In the genomic region with DNA sequence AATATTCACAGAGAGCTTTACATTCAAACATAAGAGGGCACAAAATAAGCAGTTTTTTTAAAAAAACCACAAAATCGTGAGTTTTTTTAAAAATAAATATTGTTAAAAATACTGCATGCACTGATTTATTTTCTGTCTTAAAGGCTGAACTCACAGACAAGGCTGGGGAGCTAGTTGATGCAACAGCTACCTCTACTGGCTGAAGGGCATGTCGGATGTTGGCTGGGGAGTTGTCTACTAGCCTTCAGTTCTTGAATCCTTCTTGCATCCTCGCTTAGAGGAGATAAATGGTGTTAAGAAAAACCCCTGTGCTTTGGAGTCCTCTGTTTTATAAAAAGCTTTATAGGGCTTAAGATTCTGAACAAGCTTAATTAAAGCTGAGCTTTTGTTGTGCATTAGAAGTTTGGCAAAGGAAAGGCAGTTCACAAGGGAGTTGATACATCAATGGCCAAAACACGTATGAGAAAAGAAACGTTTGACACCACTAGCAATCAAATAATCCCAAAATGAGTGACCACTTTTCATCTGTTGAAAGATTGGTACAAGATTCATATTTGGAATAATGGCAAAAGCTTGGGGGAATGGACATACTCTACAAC, we compare ENCODE assay signal across 8 cellular contexts.
A peak's percentile ranks its signal among the peaks of the same experiment; 100 is the strongest.
DNase-seq lines count a peak whose midpoint lies in the region; ATAC-seq and TF ChIP-seq lines count a peak whose summit lies in the region.

No MANE protein-coding gene starts in this region.

- H3F3A ChIP-seq in neural cell (ENCODE audit: insufficient read depth, low read length, poor library complexity, severe bottlenecking): no peaks in the 10 kb centered on the region

- no peaks in the 10 kb centered on the region for H3K36me3 ChIP-seq in neural cell (ENCODE audit: insufficient read depth, low read length)

- H3K4me3 ChIP-seq in fibroblast of mammary gland (ENCODE audit: control insufficient read depth, low read depth, low read length): no peak overlapping the region
- no peak overlapping the region for H3K4me3 ChIP-seq in neural cell (ENCODE audit: low read length)

- no peaks in the 10 kb centered on the region for H3K9me3 Mint-ChIP-seq in activated naive CD4-positive, alpha-beta T cell treated with anti-CD3 and anti-CD28 coated beads, Interleukin-2, amount 50 U/mL, for 72 hours

- no peak for TF ChIP-seq EP300 in neural cell (conservative IDR thresholded peaks at IDR 0.05; ENCODE audit: poor library complexity, severe bottlenecking)

- H4K20me1 ChIP-seq in neural cell (ENCODE audit: insufficient read depth): no peaks in the 10 kb centered on the region

- H2AFZ ChIP-seq in neural cell (ENCODE audit: low read depth, low read length): no peak overlapping the region

- no peak overlapping the region for H3K27ac ChIP-seq in neural cell (ENCODE audit: low read length)

- no peaks in the 10 kb centered on the region for H3K9me2 ChIP-seq in neural cell (ENCODE audit: insufficient read depth, low read length)

- H3K27me3 ChIP-seq in neural cell (ENCODE audit: insufficient read depth, low read depth, low read length): no peaks in the 10 kb centered on the region

- H3K4me2 ChIP-seq in neural cell (ENCODE audit: low read length): no peak overlapping the region

- H3K27ac Mint-ChIP-seq in activated naive CD4-positive, alpha-beta T cell treated with anti-CD3 and anti-CD28 coated beads, Interleukin-2, amount 50 U/mL, for 72 hours: no peak overlapping the region

- DNase-seq in Ammon's horn (ENCODE audit: low spot score): peak; percentile 93
- DNase-seq in NCI-H1417 treated with DMSO at 0.1 percent for 48 hours (lab: John Stamatoyannopoulos, UW): peak; percentile 14
- DNase-seq in T1000 (lab: John Stamatoyannopoulos, UW): peak; percentile 36
- DNase-seq in fibroblast of mammary gland (ENCODE audit: low read depth): peak; percentile 80
- DNase-seq in activated naive CD4-positive, alpha-beta T cell treated with anti-CD3 and anti-CD28 coated beads, Interleukin-2, amount 50 U/mL, for 72 hours (ENCODE audit: low spot score in 2 of 2): no peak

- peak; percentile 99 for TF ChIP-seq CTCF in fibroblast of mammary gland (conservative IDR thresholded peaks at IDR 0.05; ENCODE audit: control insufficient read depth, insufficient read depth, low read depth, low read length)
- TF ChIP-seq CTCF in neural cell (IDR thresholded peaks at IDR 0.05; ENCODE audit: poor library complexity, severe bottlenecking): peak; percentile 88

- H3K9ac ChIP-seq in neural cell (ENCODE audit: low read length): no peak overlapping the region

- peak; percentile 91 for TF ChIP-seq RAD21 in neural cell (conservative IDR thresholded peaks at IDR 0.05)

- H3K36me3 Mint-ChIP-seq in activated naive CD4-positive, alpha-beta T cell treated with anti-CD3 and anti-CD28 coated beads, Interleukin-2, amount 50 U/mL, for 72 hours: peaks cover 9 to 19% of the 10 kb centered on the region in 2 donors

- no peaks in the 10 kb centered on the region for H3K9me3 ChIP-seq in neural cell (ENCODE audit: low read length)

- no peaks in the 10 kb centered on the region for H3K79me2 ChIP-seq in neural cell (replicated peaks; ENCODE audit: insufficient read depth, low read length)

- peak; percentile 63 for ATAC-seq in GM18867 (IDR thresholded peaks at IDR 0.05; ENCODE audit: unreplicated experiment)
- ATAC-seq in HG02763 (IDR thresholded peaks at IDR 0.05; ENCODE audit: unreplicated experiment): no peak
- no peak for ATAC-seq in activated naive CD4-positive, alpha-beta T cell treated with anti-CD3 and anti-CD28 coated beads, Interleukin-2, amount 50 U/mL, for 72 hours

TF ChIP-seq in neural cell, 6 proteins besides CTCF, POLR2A, EP300 and RAD21:
- TF ChIP-seq SMC3 (conservative IDR thresholded peaks at IDR 0.05; ENCODE audit: poor library complexity): peak; percentile 88
- TF ChIP-seq MXI1 (conservative IDR thresholded peaks at IDR 0.05; ENCODE audit: poor library complexity, severe bottlenecking): no peak

Comparison
In these comparisons a context has a peak if more than half of its experiments do, and no peak if none do; other contexts are left out.
1. DNase-seq: peak in Ammon's horn (single experiment), NCI-H1417 treated with DMSO at 0.1 percent for 48 hours (single experiment), T1000 (single experiment) and fibroblast of mammary gland (single experiment); none in activated naive CD4-positive, alpha-beta T cell treated with anti-CD3 and anti-CD28 coated beads, Interleukin-2, amount 50 U/mL, for 72 hours (0 of 2).